20 cellular contexts compared by ENCODE assay signal in genomic region chr1:208212893-208213292, GRCh38. TPM values are rescaled to one million over a fixed set of nuclear protein-coding genes. Genes with fewer than 3 reads are reported as not detected.
A peak's percentile ranks its signal among the peaks of the same experiment; 100 is the strongest.
DNase-seq lines count a peak whose midpoint lies in the region; ATAC-seq and TF ChIP-seq lines count a peak whose summit lies in the region.
"Had no signal": no experiment of that assay in that cellular context is flagged by ENCODE, and none has a peak within 500 bp of the region (broad histone marks: within the 10 kb centered on the region; RNA-seq: fewer than 3 reads in every experiment).

No MANE protein-coding gene starts in this region.

- H3K4me3 Mint-ChIP-seq in MCF 10A (ENCODE audit: unreplicated experiment): no peak overlapping the region
- no peak overlapping the region for H3K4me3 Mint-ChIP-seq in natural killer cell treated with Interleukin-12 subunit alpha and Interleukin-12 subunit beta and Interleukin-15 and Interleukin-18, amount 100 ng/mL, for 72 hours
- H3K4me3 Mint-ChIP-seq: CD4-positive, alpha-beta T cell; GM23338 had no signal

- H2AFZ ChIP-seq in mammary epithelial cell (ENCODE audit: low read depth, low read length): no peak overlapping the region
- no peak overlapping the region for H2AFZ ChIP-seq in mesenchymal stem cell (ENCODE audit: low read depth, low read length)
- H2AFZ ChIP-seq: GM23338 had no signal

- H3K14ac ChIP-seq in mesenchymal stem cell (ENCODE audit: low read length in 2 of 2): peak overlapping the region in 1 of 2 experiments; percentile 19

- no peaks in the 10 kb centered on the region for H3K27me3 Mint-ChIP-seq in MCF 10A (ENCODE audit: insufficient read depth, unreplicated experiment)
- H3K27me3 Mint-ChIP-seq in natural killer cell treated with Interleukin-12 subunit alpha and Interleukin-12 subunit beta and Interleukin-15 and Interleukin-18, amount 100 ng/mL, for 72 hours: peaks cover 7 to 33% of the 10 kb centered on the region in 2 donors

- no peak overlapping the region for H4K91ac ChIP-seq in mesenchymal stem cell (ENCODE audit: low read length)

- no peak overlapping the region for H3K27ac ChIP-seq in mammary epithelial cell (ENCODE audit: insufficient read depth, low read depth, low read length)
- 0 out of 2 replicates have a peak overlapping the region, but pooled peaks have one; percentile 59 for H3K27ac ChIP-seq in SJCRH30
- no peak overlapping the region for H3K27ac ChIP-seq in mesenchymal stem cell (ENCODE audit: low read length, poor library complexity, severe bottlenecking)
- peak overlapping the region in 3 of 4 donors; percentile 21 to 55 (median 30) for H3K27ac ChIP-seq in upper lobe of left lung
- H3K27ac ChIP-seq: 22Rv1 had no signal

- no peak for TF ChIP-seq CTCF in MCF 10A (IDR thresholded peaks at IDR 0.05; ENCODE audit: unreplicated experiment)
- TF ChIP-seq CTCF in mammary epithelial cell (conservative IDR thresholded peaks at IDR 0.05 in 1 of 2, IDR thresholded peaks at IDR 0.05 in 1 of 2; ENCODE audit: extremely low read depth in 1 of 2, insufficient read depth in 1 of 2, low read depth in 1 of 2, low read length in 2 of 2): no peak
- TF ChIP-seq CTCF in upper lobe of left lung (IDR thresholded peaks at IDR 0.05): no peak

- ATAC-seq in upper lobe of left lung (ENCODE audit: low FRiP score in 2 of 2): no peak
- no peak for ATAC-seq in natural killer cell treated with Interleukin-12 subunit alpha and Interleukin-12 subunit beta and Interleukin-15 and Interleukin-18, amount 100 ng/mL, for 72 hours
- ATAC-seq: GM23338, HCT116 had no signal

- peak overlapping the region in 1 of 2 experiments; percentile 31 for H3K18ac ChIP-seq in mesenchymal stem cell (ENCODE audit: low read depth in 1 of 2, low read length in 2 of 2)

- H2BK120ac ChIP-seq in mesenchymal stem cell (ENCODE audit: low read depth, low read length): no peak overlapping the region

- H3K4ac ChIP-seq in mesenchymal stem cell (ENCODE audit: low read depth in 1 of 2, low read length in 2 of 2): peak overlapping the region in 1 of 2 experiments; percentile 53

- no peak overlapping the region for H2BK5ac ChIP-seq in mesenchymal stem cell (ENCODE audit: low read depth, low read length, poor library complexity, severe bottlenecking)

- H3K9me3 ChIP-seq in mammary epithelial cell (replicated peaks; ENCODE audit: insufficient read depth, low read length) (no peaks in the 10 kb centered on the region), SJCRH30 (replicated peaks) (0 out of 2 replicates have a peak, but pooled peaks cover 8% of the 10 kb centered on the region), mesenchymal stem cell (ENCODE audit: control insufficient read depth, low read length) (no peaks in the 10 kb centered on the region), upper lobe of left lung (no peaks in the 10 kb centered on the region)
- H3K9me3 ChIP-seq: BE2C, Caco-2, SK-N-SH had no signal

- in situ Hi-C loops in mammary epithelial cell (cut with MboI; ENCODE audit: low sequenced_read_pairs in 2 of 2): no loop called here

- dilution Hi-C loops in mammary epithelial cell (cut with HindIII; ENCODE audit: low sequenced_read_pairs): no loop called here

- no peaks in the 10 kb centered on the region for H4K20me1 ChIP-seq in mammary epithelial cell (ENCODE audit: insufficient read depth, low read length)

- H3K4me1 ChIP-seq in mammary epithelial cell (ENCODE audit: insufficient read depth, low read length) (peaks cover 70% of the 10 kb centered on the region), SJCRH30 (peaks cover 20% of the 10 kb centered on the region), mesenchymal stem cell (ENCODE audit: control insufficient read depth, insufficient read depth, low read depth, low read length) (peaks cover 15% of the 10 kb centered on the region), upper lobe of left lung (peaks cover 49 to 77% (median 64%) of the 10 kb centered on the region in 4 donors)
- H3K4me1 ChIP-seq: BE2C had no signal

- TF ChIP-seq POLR2A in upper lobe of left lung (IDR thresholded peaks at IDR 0.05): no peak

- no peaks in the 10 kb centered on the region for H3K79me1 ChIP-seq in mesenchymal stem cell (replicated peaks; ENCODE audit: low read length, poor library complexity, severe bottlenecking)

- peak overlapping the region; percentile 1 to 23 for H2BK12ac ChIP-seq in mesenchymal stem cell (ENCODE audit: low read length in 2 of 2)

- POLR2A ChIA-PET in MCF 10A (lab: Yijun Ruan, JAX): interaction anchor here (0.6 to 13.2 kb wide), 17 partner anchors 9 to 1219 kb away, joined by 3 to 155 read pairs (median 4); partner anchors contain the start of gene PLXNA2

- H3K23ac ChIP-seq in mesenchymal stem cell (ENCODE audit: low read length in 2 of 2): no peak overlapping the region

- peaks cover 73% of the 10 kb centered on the region for H3K79me2 ChIP-seq in mammary epithelial cell (ENCODE audit: insufficient read depth, low read length)

- peaks cover 11% of the 10 kb centered on the region for H3K9me3 Mint-ChIP-seq in MCF 10A (ENCODE audit: unreplicated experiment)
- H3K9me3 Mint-ChIP-seq in natural killer cell treated with Interleukin-12 subunit alpha and Interleukin-12 subunit beta and Interleukin-15 and Interleukin-18, amount 100 ng/mL, for 72 hours: no peaks in the 10 kb centered on the region
- H3K9me3 Mint-ChIP-seq: CD4-positive, alpha-beta T cell; GM23338 had no signal

- CTCF ChIA-PET in MCF 10A (lab: Yijun Ruan, JAX): interaction anchor here (0.5 to 19.3 kb wide), 14 partner anchors 9 to 250 kb away, joined by 3 to 545 read pairs (median 5); partner anchors contain the start of gene PLXNA2
- CTCF ChIA-PET in mammary epithelial cell (lab: Charles Lee; ENCODE audit: low non-redundant PET): no interaction called here

- no TSS peak for BruUV-seq in MCF 10A (replicated peaks; lab: Mats Ljungman, UMichigan)
- BruUV-seq in mammary epithelial cell (replicated peaks; lab: Mats Ljungman, UMichigan): no TSS peak

- H3K4me1 Mint-ChIP-seq in MCF 10A (ENCODE audit: insufficient read depth, unreplicated experiment): peaks cover 51% of the 10 kb centered on the region
- no peaks in the 10 kb centered on the region for H3K4me1 Mint-ChIP-seq in natural killer cell treated with Interleukin-12 subunit alpha and Interleukin-12 subunit beta and Interleukin-15 and Interleukin-18, amount 100 ng/mL, for 72 hours (ENCODE audit: low read depth in 2 of 2)

- H3K4me2 ChIP-seq in mammary epithelial cell (ENCODE audit: insufficient read depth, low read depth, low read length): no peak overlapping the region
- no peak overlapping the region for H3K4me2 ChIP-seq in mesenchymal stem cell (ENCODE audit: low read length, poor library complexity, severe bottlenecking)
- H3K4me2 ChIP-seq: GM23338 had no signal

- H3K27ac Mint-ChIP-seq in MCF 10A (ENCODE audit: low read depth, unreplicated experiment): peak overlapping the region; percentile 93
- no peak overlapping the region for H3K27ac Mint-ChIP-seq in natural killer cell treated with Interleukin-12 subunit alpha and Interleukin-12 subunit beta and Interleukin-15 and Interleukin-18, amount 100 ng/mL, for 72 hours
- H3K27ac Mint-ChIP-seq: CD4-positive, alpha-beta T cell; GM23338 had no signal

- DNase-seq in MCF 10A (ENCODE audit: unreplicated experiment): no peak
- DNase-seq in mammary epithelial cell: no peak
- DNase-seq in SJCRH30: no peak
- no peak for DNase-seq in mesenchymal stem cell
- DNase-seq in upper lobe of left lung: no peak
- no peak for DNase-seq in natural killer cell treated with Interleukin-12 subunit alpha and Interleukin-12 subunit beta and Interleukin-15 and Interleukin-18, amount 100 ng/mL, for 72 hours (ENCODE audit: low spot score)
- DNase-seq in kidney tubule cell (ENCODE audit: low spot score): no peak
- DNase-seq in activated CD4-positive, CD25-positive, alpha-beta regulatory T cell (lab: John Stamatoyannopoulos, UW): no peak
- DNase-seq: BE2C; Caco-2; CD4-positive, alpha-beta T cell; KG1; NCI-H1694 treated with DMSO at 0.1 percent for 48 hours; NCI-H748 treated with DMSO at 0.1 percent for 48 hours; NK-92 treated with Interleukin-12 subunit alpha and Interleukin-12 subunit beta, amount 100 ng/mL, for 24 hours; SHP77; SK-N-SH had no signal

- no peak overlapping the region for H4K8ac ChIP-seq in mesenchymal stem cell (ENCODE audit: low read length)

- H3K4me3 ChIP-seq in mammary epithelial cell (replicated peaks in 1 of 3; ENCODE audit: insufficient read depth in 1 of 3, low read depth in 2 of 3, low read length in 3 of 3) (no peak overlapping the region), SJCRH30 (no peak overlapping the region), mesenchymal stem cell (ENCODE audit: insufficient read depth in 1 of 2, low read depth in 1 of 2, low read length in 2 of 2) (no peak overlapping the region), upper lobe of left lung (no peak overlapping the region)
- H3K4me3 ChIP-seq: GM23338 had no signal

- WGBS in mammary epithelial cell (ENCODE audit: low coverage, missing lambda C conversion rate): 100% methylated on average over 1 of the region's 1 CpG
- no CpG with 5 or more reads among the region's 1 CpG for WGBS in mesenchymal stem cell
- 92% methylated on average over 1 of the region's 1 CpG for WGBS in upper lobe of left lung, 2 donors

- H2BK15ac ChIP-seq in mesenchymal stem cell (ENCODE audit: low read depth, poor library complexity, severe bottlenecking): no peak overlapping the region

- no peak overlapping the region for H2AK5ac ChIP-seq in mesenchymal stem cell (ENCODE audit: low read length, severe bottlenecking)

- peaks cover 10% of the 10 kb centered on the region for H3K36me3 ChIP-seq in mammary epithelial cell (ENCODE audit: insufficient read depth, low read length)
- H3K36me3 ChIP-seq in SJCRH30: peaks cover 69% of the 10 kb centered on the region
- peaks cover 0 to 12% of the 10 kb centered on the region in 2 experiments for H3K36me3 ChIP-seq in mesenchymal stem cell (ENCODE audit: control insufficient read depth in 1 of 2, insufficient read depth in 2 of 2, low read depth in 1 of 2, low read length in 2 of 2)
- peaks cover 7 to 60% (median 24%) of the 10 kb centered on the region in 4 donors for H3K36me3 ChIP-seq in upper lobe of left lung

- no peak for TF ChIP-seq EP300 in upper lobe of left lung (IDR thresholded peaks at IDR 0.05)

- no peaks in the 10 kb centered on the region for H3K27me3 ChIP-seq in mammary epithelial cell (ENCODE audit: insufficient read depth, low read length)
- no peaks in the 10 kb centered on the region for H3K27me3 ChIP-seq in SJCRH30
- H3K27me3 ChIP-seq in mesenchymal stem cell (ENCODE audit: control insufficient read depth in 1 of 2, insufficient read depth in 1 of 2, low read length in 2 of 2): no peaks in the 10 kb centered on the region
- no peaks in the 10 kb centered on the region for H3K27me3 ChIP-seq in upper lobe of left lung
- H3K27me3 ChIP-seq: BE2C had no signal

- intact Hi-C loops in MCF 10A (cut with micrococcal nuclease) (no loop called here), mammary epithelial cell (cut with micrococcal nuclease) (no loop called here)

- H3K9ac ChIP-seq in mammary epithelial cell (ENCODE audit: insufficient read depth, low read length) (no peak overlapping the region), mesenchymal stem cell (ENCODE audit: low read length) (no peak overlapping the region)
- H3K9ac ChIP-seq: SK-N-SH had no signal

- H3K36me3 Mint-ChIP-seq in MCF 10A (ENCODE audit: insufficient read depth, unreplicated experiment): peaks cover 17% of the 10 kb centered on the region
- no peaks in the 10 kb centered on the region for H3K36me3 Mint-ChIP-seq in natural killer cell treated with Interleukin-12 subunit alpha and Interleukin-12 subunit beta and Interleukin-15 and Interleukin-18, amount 100 ng/mL, for 72 hours

RNA-seq across cellular contexts. Expression of gene PLXNA2, which starts 31.3 kb away (rescaled TPM):
- total RNA-seq in MCF 10A (2022) (59.2 and 69.7 TPM in 2 replicates), mammary epithelial cell (10 to 100 TPM in 1 of 2 donors, 1 to 10 TPM in 1; 6.5 to 42.9 TPM), upper lobe of left lung (100 to 1,000 TPM in 3 of 6 donors, 10 to 100 TPM in 3; 77.5 to 150 (median 101) TPM)
- polyA plus RNA-seq in mammary epithelial cell: 11.5 TPM
- polyA minus RNA-seq in mammary epithelial cell: 45.4 TPM
- 26.2 and 34.8 TPM in 2 replicates for total RNA-seq in SJCRH30 (2014; rRNA removed; shearing (Covaris generic))
- 4.6 TPM for polyA plus RNA-seq in mesenchymal stem cell (2013, experiment 1 of 2)
- 4.6 TPM for polyA plus RNA-seq in mesenchymal stem cell (2013, experiment 2 of 2)
- 1 to 10 TPM; 1.1 to 1.3 TPM for total RNA-seq in natural killer cell treated with Interleukin-12 subunit alpha and Interleukin-12 subunit beta and Interleukin-15 and Interleukin-18, amount 100 ng/mL, for 72 hours

Comparison
In these comparisons a context has a peak if more than half of its experiments do, and no peak if none do; other contexts are left out.
1. H3K27ac ChIP-seq: peak in SJCRH30 (single experiment) and upper lobe of left lung (3 of 4); none in mammary epithelial cell (single experiment) and mesenchymal stem cell (single experiment).